2 cellular contexts compared by ENCODE assay signal in the genomic region with DNA sequence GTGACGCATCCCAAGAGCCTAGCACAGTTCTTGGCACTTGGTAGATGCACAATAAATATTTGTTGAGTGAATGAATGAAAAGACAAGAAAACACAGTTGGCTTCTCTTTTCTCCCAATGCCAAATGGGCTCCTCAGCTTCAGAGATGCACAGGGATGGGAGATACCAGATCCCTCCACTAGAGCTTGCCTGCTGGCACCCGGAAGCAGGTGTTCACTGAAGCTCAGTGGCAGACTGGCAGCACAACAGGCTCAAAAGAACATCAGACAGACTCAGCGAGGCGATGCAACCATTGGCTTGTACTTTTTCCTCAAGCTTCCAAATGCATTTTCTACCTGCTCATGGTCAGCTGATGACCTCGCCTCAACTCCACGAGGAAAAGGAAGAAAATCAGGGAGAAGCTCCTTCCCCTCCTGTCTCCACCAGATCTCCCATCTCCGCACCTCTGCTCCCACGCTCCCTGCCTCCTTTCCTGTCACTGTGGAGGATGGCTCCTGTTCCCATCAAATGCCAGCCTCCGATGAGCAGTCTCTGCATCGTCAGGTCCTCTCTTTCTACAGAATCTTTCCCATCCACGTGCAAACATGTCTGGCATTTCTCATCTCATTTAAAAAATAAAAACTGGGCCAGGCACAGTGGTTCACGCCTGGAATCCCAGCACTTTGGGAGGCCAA.
TF ChIP-seq lines count a peak whose summit lies in the region.

No MANE protein-coding gene starts in this region.

TF ChIP-seq in K562, 482 proteins besides CTCF, POLR2A, EP300 and RAD21:
- peak in 1 of 2 experiments; percentile 12 for TF ChIP-seq E2F6 (IDR thresholded peaks at IDR 0.05; ENCODE audit: borderline replicate concordance in 1 of 2, extremely low read depth in 1 of 2, insufficient read depth in 1 of 2, insufficient read length in 1 of 2, low read depth in 1 of 2, low read length in 1 of 2, poor library complexity in 1 of 2, severe bottlenecking in 1 of 2)
- TF ChIP-seq STAT5A (IDR thresholded peaks at IDR 0.05; ENCODE audit: borderline replicate concordance, low read length): no peak
TF ChIP-seq in K562: peak in this region for 1.

TF ChIP-seq in GM12891, 5 proteins besides CTCF, POLR2A, EP300 and RAD21:
- no peak for TF ChIP-seq POLR2AphosphoS5 (IDR thresholded peaks at IDR 0.05; ENCODE audit: low read depth, low read length)
